Comparison of ENCODE assay signal across 1 cellular context in genomic region chr5:135324160-135324559, GRCh38.
A peak's percentile ranks its signal among the peaks of the same experiment; 100 is the strongest.
TF ChIP-seq lines count a peak whose summit lies in the region.

No MANE protein-coding gene starts in this region.

TF ChIP-seq in HepG2, 621 proteins besides CTCF, POLR2A, EP300 and RAD21 (continued from another document):
- TF ChIP-seq TIGD3 (CRISPR knock-in tag; IDR thresholded peaks at IDR 0.05; ENCODE audit: borderline replicate concordance) (no peak), ZC3H4 (CRISPR knock-in tag; IDR thresholded peaks at IDR 0.05; ENCODE audit: borderline replicate concordance) (no peak), JARID2 (CRISPR knock-in tag; IDR thresholded peaks at IDR 0.05; ENCODE audit: insufficient replicate concordance) (no peak), ZNF557 (CRISPR knock-in tag; IDR thresholded peaks at IDR 0.05) (no peak), SIX4 (CRISPR knock-in tag; IDR thresholded peaks at IDR 0.05) (no peak), CC2D1A (CRISPR knock-in tag; IDR thresholded peaks at IDR 0.05) (no peak), HDAC1 (CRISPR knock-in tag; IDR thresholded peaks at IDR 0.05) (0 out of 2 replicates have a peak, but pooled peaks have one; percentile 4), TAF15 (IDR thresholded peaks at IDR 0.05; ENCODE audit: low read depth, low read length, poor library complexity, severe bottlenecking) (no peak), ZNF761 (CRISPR knock-in tag; conservative IDR thresholded peaks at IDR 0.05) (no peak), GPBP1L1 (CRISPR knock-in tag; IDR thresholded peaks at IDR 0.05) (no peak), SRY (CRISPR knock-in tag; IDR thresholded peaks at IDR 0.05) (no peak), SRSF9 (IDR thresholded peaks at IDR 0.05; ENCODE audit: borderline replicate concordance, insufficient read depth, low read depth, low read length, poor library complexity, severe bottlenecking) (no peak), ZNF558 (CRISPR knock-in tag; IDR thresholded peaks at IDR 0.05; ENCODE audit: borderline replicate concordance) (no peak), PRMT3 (CRISPR knock-in tag; IDR thresholded peaks at IDR 0.05; ENCODE audit: borderline replicate concordance, low read depth) (no peak), TRAFD1 (CRISPR knock-in tag; IDR thresholded peaks at IDR 0.05; ENCODE audit: borderline replicate concordance) (no peak), NONO (IDR thresholded peaks at IDR 0.05) (no peak), NONO (CRISPR knock-in tag; conservative IDR thresholded peaks at IDR 0.05) (no peak), UBTF (CRISPR knock-in tag; IDR thresholded peaks at IDR 0.05) (no peak), HNF4A (CRISPR knock-in tag; IDR thresholded peaks at IDR 0.05) (no peak), KMT2B (CRISPR knock-in tag; IDR thresholded peaks at IDR 0.05) (no peak), GLMP (CRISPR knock-in tag; IDR thresholded peaks at IDR 0.05; ENCODE audit: borderline replicate concordance) (no peak), ZSCAN30 (CRISPR knock-in tag; IDR thresholded peaks at IDR 0.05) (no peak), STAT5B (CRISPR knock-in tag; IDR thresholded peaks at IDR 0.05) (no peak), ZNF138 (CRISPR knock-in tag; IDR thresholded peaks at IDR 0.05; ENCODE audit: low read depth) (no peak), ZNF121 (CRISPR knock-in tag; IDR thresholded peaks at IDR 0.05) (no peak), POLR2AphosphoS5 (IDR thresholded peaks at IDR 0.05; ENCODE audit: low read depth, low read length) (no peak), ZFP36 (IDR thresholded peaks at IDR 0.05; ENCODE audit: borderline replicate concordance, low read depth, low read length, partially characterized antibody) (no peak), RBM39 (IDR thresholded peaks at IDR 0.05; ENCODE audit: low read depth, low read length, poor library complexity, severe bottlenecking) (peak; percentile 37), ZNF619 (CRISPR knock-in tag; IDR thresholded peaks at IDR 0.05) (no peak), IRX3 (CRISPR knock-in tag; IDR thresholded peaks at IDR 0.05; ENCODE audit: borderline replicate concordance, low read depth) (no peak), GMEB2 (CRISPR knock-in tag; IDR thresholded peaks at IDR 0.05; ENCODE audit: low read depth) (no peak), CREBL2 (CRISPR knock-in tag; IDR thresholded peaks at IDR 0.05; ENCODE audit: borderline replicate concordance) (no peak), SNAPC4 (CRISPR knock-in tag; IDR thresholded peaks at IDR 0.05) (no peak), ATRX (CRISPR knock-in tag; IDR thresholded peaks at IDR 0.05; ENCODE audit: borderline replicate concordance) (no peak), KLF13 (CRISPR knock-in tag; IDR thresholded peaks at IDR 0.05) (no peak), ZNF230 (CRISPR knock-in tag; IDR thresholded peaks at IDR 0.05) (no peak), ZSCAN22 (CRISPR knock-in tag; IDR thresholded peaks at IDR 0.05) (no peak), YEATS4 (CRISPR knock-in tag; IDR thresholded peaks at IDR 0.05; ENCODE audit: borderline replicate concordance) (no peak), ZNF546 (CRISPR knock-in tag; conservative IDR thresholded peaks at IDR 0.05) (no peak)
